In genomic region chr11:13669544-13670488, GRCh38 we compare ENCODE assay signal across 8 cellular contexts. TPM values are rescaled to one million over a fixed set of nuclear protein-coding genes. Genes with fewer than 3 reads are reported as not detected.
DNase-seq lines count a peak whose midpoint lies in the region; ATAC-seq and TF ChIP-seq lines count a peak whose summit lies in the region.

No MANE protein-coding gene starts in this region.

- intact Hi-C loops in activated B cell treated with CpG ODN at 0.5 μM for 24 hours (cut with micrococcal nuclease), result loop anchor here (1.0 to 10.0 kb wide), 5 partner anchors 10 to 1445 kb away; partner anchors contain the start of genes CYP2R1, INSC and PSMA1
- intact Hi-C loops in stomach (cut with DNase I; ENCODE audit: low total_unique reads), result no loop called here

- DNase-seq in activated naive CD4-positive, alpha-beta T cell treated with Interleukin-2 at 50 U/mL for 16 hours, result peak; percentile 7
- no peak for DNase-seq in activated naive CD4-positive, alpha-beta T cell treated with anti-CD3 and anti-CD28 coated beads, Interleukin-2, amount 50 U/mL, for 16 hours
- DNase-seq in activated B cell treated with CpG ODN at 0.5 μM for 24 hours (no peak), right atrium auricular region (ENCODE audit: low spot score) (no peak), stomach (no peak), NCI-H748 treated with DMSO at 0.1 percent for 48 hours (lab: John Stamatoyannopoulos, UW) (no peak)
- no peak for DNase-seq in stimulated activated CD4-positive, alpha-beta T cell treated with anti-CD3 and anti-CD28 coated beads, Interleukin-2, amount 100 ng/mL, for 48 hours

- 30 to 51% (median 47%) methylated on average over 18 of the region's 18 CpGs for WGBS in stomach, 5 donors

- H3K27ac Mint-ChIP-seq in activated B cell treated with CpG ODN at 0.5 μM for 24 hours, result peak overlapping the region; percentile 92

- TF ChIP-seq POLR2A in stomach (IDR thresholded peaks at IDR 0.05), result no peak

- H3K4me1 Mint-ChIP-seq in activated B cell treated with CpG ODN at 0.5 μM for 24 hours, result peaks cover 48% of the 10 kb centered on the region

- H3K4me3 ChIP-seq in right atrium auricular region (peak overlapping the region; percentile 87 to 98), stomach (peak overlapping the region; percentile 91 to 99 (median 98))

- H3K27ac ChIP-seq in right atrium auricular region (peak overlapping the region; percentile 86 to 95), stomach (peak overlapping the region; percentile 93 to 98 (median 97))

- no peak for TF ChIP-seq CTCF in activated B cell treated with CpG ODN at 0.5 μM for 24 hours (IDR thresholded peaks at IDR 0.05)
- no peak for TF ChIP-seq CTCF in right atrium auricular region (IDR thresholded peaks at IDR 0.05)
- TF ChIP-seq CTCF in stomach (IDR thresholded peaks at IDR 0.05), result no peak

- H3K4me1 ChIP-seq in right atrium auricular region, result peaks cover 0 to 30% of the 10 kb centered on the region in 2 donors
- peaks cover 19 to 69% (median 43%) of the 10 kb centered on the region in 4 donors for H3K4me1 ChIP-seq in stomach

- peaks cover 11% of the 10 kb centered on the region for H3K36me3 Mint-ChIP-seq in activated B cell treated with CpG ODN at 0.5 μM for 24 hours (ENCODE audit: low read depth)

- no peak for TF ChIP-seq EP300 in stomach (IDR thresholded peaks at IDR 0.05)

- H3K27me3 ChIP-seq in right atrium auricular region (no peaks in the 10 kb centered on the region), stomach (no peaks in the 10 kb centered on the region)

- H3K9me3 Mint-ChIP-seq in activated B cell treated with CpG ODN at 0.5 μM for 24 hours, result no peaks in the 10 kb centered on the region

- H3K27me3 Mint-ChIP-seq in activated B cell treated with CpG ODN at 0.5 μM for 24 hours, result no peaks in the 10 kb centered on the region

- H3K36me3 ChIP-seq in right atrium auricular region (no peaks in the 10 kb centered on the region), stomach (no peaks in the 10 kb centered on the region)

- POLR2A ChIA-PET in activated B cell treated with CpG ODN at 0.5 μM for 24 hours (lab: Charles Lee), result interaction anchor here (1.0 kb wide), 1 partner anchor 42 kb away, joined by 3 read pairs; no protein-coding TSS in a partner anchor

- no peak for ATAC-seq in activated B cell treated with CpG ODN at 0.5 μM for 24 hours (ENCODE audit: low read depth)
- ATAC-seq in HG03520 (IDR thresholded peaks at IDR 0.05; ENCODE audit: unreplicated experiment), result no peak

- CTCF ChIA-PET in activated B cell treated with CpG ODN at 0.5 μM for 24 hours (lab: Charles Lee), result no interaction called here

- peak overlapping the region; percentile 98 for H3K4me3 Mint-ChIP-seq in activated B cell treated with CpG ODN at 0.5 μM for 24 hours

- no peaks in the 10 kb centered on the region for H3K9me3 ChIP-seq in right atrium auricular region
- no peaks in the 10 kb centered on the region for H3K9me3 ChIP-seq in stomach

RNA-seq across cellular contexts. Expression of gene FAR1, which starts 1.3 kb away (rescaled TPM):
- total RNA-seq in activated B cell treated with CpG ODN at 0.5 μM for 24 hours, result 39.2 and 48.4 TPM in 2 replicates
- 10 to 100 TPM; 16.7 to 22.7 TPM for total RNA-seq in right atrium auricular region
- 100 to 1,000 TPM in 3 of 5 donors, 10 to 100 TPM in 2; 89.3 to 374 (median 100) TPM for total RNA-seq in stomach
- polyA plus RNA-seq in stomach, result 10 to 100 TPM; 27.0 to 44.0 (median 34.9) TPM
